21 cellular contexts compared by ENCODE assay signal in the genomic region with DNA sequence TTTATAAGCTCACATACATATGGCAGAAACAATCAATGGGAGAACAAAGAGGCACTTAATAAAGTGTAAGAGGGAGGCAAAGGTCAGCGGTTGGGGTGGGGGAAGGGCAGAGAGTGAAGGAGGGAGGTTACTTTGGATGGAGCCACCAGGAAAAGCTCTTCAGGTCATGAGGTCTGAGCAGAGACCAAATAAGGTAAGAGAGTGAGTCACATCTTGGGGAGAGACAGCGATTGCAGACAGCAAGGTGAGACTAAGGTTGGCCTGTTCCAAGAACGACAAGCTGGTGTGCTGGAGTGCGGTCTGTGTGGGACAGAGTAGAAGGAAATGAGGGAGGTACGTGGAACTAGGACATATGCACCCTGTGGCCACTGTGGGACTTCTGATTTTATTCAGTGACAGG.
DNase-seq lines count a peak whose midpoint lies in the region; ATAC-seq, FAIRE-seq and TF ChIP-seq lines count a peak whose summit lies in the region.
"Had no signal": no experiment of that assay in that cellular context is flagged by ENCODE, and none has a peak within 500 bp of the region (broad histone marks: within the 10 kb centered on the region; RNA-seq: fewer than 3 reads in every experiment).

No MANE protein-coding gene starts in this region.

- intact Hi-C loops in HepG2 (cut with micrococcal nuclease; ENCODE audit: unreplicated experiment) (no loop called here), right lobe of liver (cut with DNase I) (no loop called here), colonic mucosa (cut with DNase I) (no loop called here)

- no TSS peak for BruUV-seq in HepG2 (replicated peaks; lab: Mats Ljungman, UMichigan)

- H3K36me3 ChIP-seq in HepG2 (replicated peaks in 1 of 2; ENCODE audit: control insufficient read depth in 1 of 2, insufficient read depth in 2 of 2, low read length in 2 of 2) (no peaks in the 10 kb centered on the region), right lobe of liver (no peaks in the 10 kb centered on the region), colonic mucosa (no peaks in the 10 kb centered on the region)
- H3K36me3 ChIP-seq: cardiac muscle cell, esophagus muscularis mucosa had no signal

- TF ChIP-seq EP300 in HepG2 (IDR thresholded peaks at IDR 0.05; ENCODE audit: low read depth in 2 of 2, low read length in 2 of 2) (no peak), HepG2 (CRISPR knock-in tag; IDR thresholded peaks at IDR 0.05; ENCODE audit: borderline replicate concordance) (no peak)

- H4K20me1 ChIP-seq in HepG2 (ENCODE audit: insufficient read depth, low read length) = no peaks in the 10 kb centered on the region

- no peaks in the 10 kb centered on the region for H3K9me3 Mint-ChIP-seq in activated CD4-positive, alpha-beta memory T cell treated with anti-CD3 and anti-CD28 coated beads, Interleukin-2, amount 10 ng/mL, durations not matched to agents 7 days and 5 days
- H3K9me3 Mint-ChIP-seq in stimulated activated effector memory CD8-positive, alpha-beta T cell treated with anti-CD3 and anti-CD28 coated beads, Interleukin-12 subunit alpha, Interleukin-12 subunit beta, amount 100 ng/mL, for 72 hours = no peaks in the 10 kb centered on the region
- H3K9me3 Mint-ChIP-seq in type B pancreatic cell = no peaks in the 10 kb centered on the region
- H3K9me3 Mint-ChIP-seq: activated B cell treated with CpG ODN at 0.5 μM for 24 hours, naive B cell had no signal

- no peak overlapping the region for H3K9ac ChIP-seq in HepG2 (ENCODE audit: insufficient read depth, low read depth, low read length)
- H3K9ac ChIP-seq in colonic mucosa (ENCODE audit: low read depth in 2 of 2, low read length in 2 of 2) = no peak overlapping the region

- H3K79me2 ChIP-seq in HepG2 (ENCODE audit: insufficient read depth, low read length) = no peaks in the 10 kb centered on the region

- FAIRE-seq in HepG2 (lab: Jason Lieb, UNC) = no peak
- FAIRE-seq: GM12878, urothelium cell line had no signal

- H3K9me3 ChIP-seq in HepG2 (ENCODE audit: low read length) (no peaks in the 10 kb centered on the region), right lobe of liver (no peaks in the 10 kb centered on the region), colonic mucosa (no peaks in the 10 kb centered on the region)
- H3K9me3 ChIP-seq: esophagus muscularis mucosa had no signal

- ATAC-seq in HepG2 (peak; percentile 60), right lobe of liver (no peak)
- peak; percentile 90 for ATAC-seq in stimulated activated effector memory CD8-positive, alpha-beta T cell treated with anti-CD3 and anti-CD28 coated beads, Interleukin-12 subunit alpha, Interleukin-12 subunit beta, amount 100 ng/mL, for 72 hours
- ATAC-seq: GM12878, Right ventricle myocardium inferior had no signal

- peaks cover 19% of the 10 kb centered on the region for H3K4me1 Mint-ChIP-seq in activated CD4-positive, alpha-beta memory T cell treated with anti-CD3 and anti-CD28 coated beads, Interleukin-2, amount 10 ng/mL, durations not matched to agents 7 days and 5 days
- peaks cover 10% of the 10 kb centered on the region for H3K4me1 Mint-ChIP-seq in stimulated activated effector memory CD8-positive, alpha-beta T cell treated with anti-CD3 and anti-CD28 coated beads, Interleukin-12 subunit alpha, Interleukin-12 subunit beta, amount 100 ng/mL, for 72 hours
- peaks cover 5% of the 10 kb centered on the region for H3K4me1 Mint-ChIP-seq in type B pancreatic cell (ENCODE audit: unreplicated experiment)
- H3K4me1 Mint-ChIP-seq: activated B cell treated with CpG ODN at 0.5 μM for 24 hours, naive B cell had no signal

- 43% methylated on average over 5 of the region's 5 CpGs for whole genome bisulfite sequencing in HepG2 (ENCODE audit: low lambda C conversion rate)
- 87% methylated on average over 4 of the region's 5 CpGs for WGBS in right lobe of liver (ENCODE audit: insufficient coverage, low coverage, low lambda C conversion rate, missing lambda C conversion rate)

- CTCF ChIA-PET in HepG2 (lab: Yijun Ruan, JAX; ENCODE audit: low intra/inter-chr PET ratio, low total read pairs) = no interaction called here
- CTCF ChIA-PET in activated CD4-positive, alpha-beta memory T cell treated with anti-CD3 and anti-CD28 coated beads, Interleukin-2, amount 10 ng/mL, durations not matched to agents 7 days and 5 days (lab: Charles Lee) = interaction anchor here (2.8 kb wide), 1 partner anchor 159 kb away, joined by 7 read pairs; no protein-coding TSS in a partner anchor

- H3K27me3 ChIP-seq in HepG2 (ENCODE audit: control insufficient read depth in 1 of 2, insufficient read depth in 2 of 2, low read length in 2 of 2) (no peaks in the 10 kb centered on the region), right lobe of liver (no peaks in the 10 kb centered on the region), colonic mucosa (no peaks in the 10 kb centered on the region)
- H3K27me3 ChIP-seq: esophagus muscularis mucosa had no signal

- H3K27ac ChIP-seq in HepG2 (ENCODE audit: extremely low read length, insufficient read depth, low read length) = no peak overlapping the region
- no peak overlapping the region for H3K27ac ChIP-seq in right lobe of liver
- no peak overlapping the region for H3K27ac ChIP-seq in colonic mucosa
- H3K27ac ChIP-seq: C4-2B, cardiac muscle cell, esophagus muscularis mucosa had no signal

- no peak overlapping the region for H2AFZ ChIP-seq in HepG2 (ENCODE audit: low read length)

- no peak for TF ChIP-seq RAD21 in HepG2 (CRISPR knock-in tag; IDR thresholded peaks at IDR 0.05)

- H3K27me3 Mint-ChIP-seq in activated CD4-positive, alpha-beta memory T cell treated with anti-CD3 and anti-CD28 coated beads, Interleukin-2, amount 10 ng/mL, durations not matched to agents 7 days and 5 days = peaks cover 20% of the 10 kb centered on the region
- H3K27me3 Mint-ChIP-seq in type B pancreatic cell = no peaks in the 10 kb centered on the region

- in situ Hi-C loops in HepG2 (cut with HindIII; ENCODE audit: extremely low pct_ligation_motif_present, low pct_unique_long_range_greater_than_20kb) = no loop called here

- no peak overlapping the region for H3K4me3 ChIP-seq in HepG2 (replicated peaks in 1 of 3; ENCODE audit: insufficient read depth in 1 of 3, low read depth in 2 of 3, low read length in 3 of 3)
- no peak overlapping the region for H3K4me3 ChIP-seq in right lobe of liver
- no peak overlapping the region for H3K4me3 ChIP-seq in colonic mucosa
- H3K4me3 ChIP-seq: cardiac muscle cell, esophagus muscularis mucosa, GM12878 had no signal

- H3K4me3 Mint-ChIP-seq in activated CD4-positive, alpha-beta memory T cell treated with anti-CD3 and anti-CD28 coated beads, Interleukin-2, amount 10 ng/mL, durations not matched to agents 7 days and 5 days = no peak overlapping the region
- H3K4me3 Mint-ChIP-seq in stimulated activated effector memory CD8-positive, alpha-beta T cell treated with anti-CD3 and anti-CD28 coated beads, Interleukin-12 subunit alpha, Interleukin-12 subunit beta, amount 100 ng/mL, for 72 hours = no peak overlapping the region
- no peak overlapping the region for H3K4me3 Mint-ChIP-seq in type B pancreatic cell
- H3K4me3 Mint-ChIP-seq: activated B cell treated with CpG ODN at 0.5 μM for 24 hours, naive B cell had no signal

- POLR2A ChIA-PET in HepG2 (lab: Yijun Ruan, JAX) = no interaction called here
- POLR2A ChIA-PET in activated CD4-positive, alpha-beta memory T cell treated with anti-CD3 and anti-CD28 coated beads, Interleukin-2, amount 10 ng/mL, durations not matched to agents 7 days and 5 days (lab: Charles Lee) = interaction anchor here (3.4 kb wide), 1 partner anchor 12 kb away, joined by 12 read pairs; no protein-coding TSS in a partner anchor

- H3K4me1 ChIP-seq in HepG2 (ENCODE audit: insufficient read depth, low read length) (peaks cover 29% of the 10 kb centered on the region), right lobe of liver (peaks cover 0 to 8% (median 1%) of the 10 kb centered on the region in 4 donors), colonic mucosa (no peaks in the 10 kb centered on the region)
- H3K4me1 ChIP-seq: esophagus muscularis mucosa had no signal

- TF ChIP-seq CTCF in HepG2 (CRISPR knock-in tag; IDR thresholded peaks at IDR 0.05) = no peak
- TF ChIP-seq CTCF in right lobe of liver (IDR thresholded peaks at IDR 0.05) = no peak
- no peak for TF ChIP-seq CTCF in type B pancreatic cell (conservative IDR thresholded peaks at IDR 0.05)
- TF ChIP-seq CTCF in colonic mucosa (IDR thresholded peaks at IDR 0.05) = no peak

- TF ChIP-seq POLR2A in HepG2 (IDR thresholded peaks at IDR 0.05; ENCODE audit: insufficient read depth in 1 of 2, low read depth in 2 of 2, low read length in 2 of 2) = no peak
- no peak for TF ChIP-seq POLR2A in right lobe of liver (IDR thresholded peaks at IDR 0.05)

- peak overlapping the region; percentile 1 for H3K27ac Mint-ChIP-seq in activated CD4-positive, alpha-beta memory T cell treated with anti-CD3 and anti-CD28 coated beads, Interleukin-2, amount 10 ng/mL, durations not matched to agents 7 days and 5 days
- no peak overlapping the region for H3K27ac Mint-ChIP-seq in stimulated activated effector memory CD8-positive, alpha-beta T cell treated with anti-CD3 and anti-CD28 coated beads, Interleukin-12 subunit alpha, Interleukin-12 subunit beta, amount 100 ng/mL, for 72 hours
- no peak overlapping the region for H3K27ac Mint-ChIP-seq in type B pancreatic cell
- H3K27ac Mint-ChIP-seq: activated B cell treated with CpG ODN at 0.5 μM for 24 hours had no signal

- peak; percentile 15 for DNase-seq in HepG2 (ENCODE audit: low spot score)
- DNase-seq in right lobe of liver = no peak
- DNase-seq in activated CD4-positive, alpha-beta memory T cell treated with anti-CD3 and anti-CD28 coated beads, Interleukin-2, amount 10 ng/mL, durations not matched to agents 7 days and 5 days = peak; percentile 44
- peak; percentile 59 for DNase-seq in iPS DF 19.7 (ENCODE audit: low read depth, low spot score)
- no peak for DNase-seq in stimulated activated effector memory CD8-positive, alpha-beta T cell treated with anti-CD3 and anti-CD28 coated beads, Interleukin-12 subunit alpha, Interleukin-12 subunit beta, amount 100 ng/mL, for 72 hours (ENCODE audit: low spot score in 2 of 2)
- DNase-seq in activated naive CD4-positive, alpha-beta T cell treated with Interleukin-2 at 50 U/mL for 16 hours = no peak
- no peak for DNase-seq in type B pancreatic cell (ENCODE audit: extremely low spot score, unreplicated experiment)
- no peak for DNase-seq in colonic mucosa
- DNase-seq: activated B cell treated with CpG ODN at 0.5 μM for 24 hours; activated effector memory CD4-positive, alpha-beta T cell treated with Interleukin-2 at 50 U/mL for 16 hours; naive B cell; NCI-H1417 treated with DMSO at 0.1 percent for 48 hours; NCI-H524 treated with DMSO at 0.1 percent for 48 hours; posterior cingulate gyrus; stimulated activated CD4-positive, alpha-beta T cell treated with anti-CD3 and anti-CD28 coated beads, Interleukin-2, amount 100 ng/mL, for 48 hours had no signal

- peak overlapping the region; percentile 30; the same call in 1 of the 2 replicates for H3K4me2 ChIP-seq in HepG2 (ENCODE audit: low read depth, low read length)

- H3K36me3 Mint-ChIP-seq in activated CD4-positive, alpha-beta memory T cell treated with anti-CD3 and anti-CD28 coated beads, Interleukin-2, amount 10 ng/mL, durations not matched to agents 7 days and 5 days (ENCODE audit: low read depth) = no peaks in the 10 kb centered on the region
- no peaks in the 10 kb centered on the region for H3K36me3 Mint-ChIP-seq in stimulated activated effector memory CD8-positive, alpha-beta T cell treated with anti-CD3 and anti-CD28 coated beads, Interleukin-12 subunit alpha, Interleukin-12 subunit beta, amount 100 ng/mL, for 72 hours
- H3K36me3 Mint-ChIP-seq in type B pancreatic cell = no peaks in the 10 kb centered on the region

Comparison
In these comparisons a context has a peak if more than half of its experiments do, and no peak if none do; other contexts are left out.
1. ATAC-seq: peak in HepG2 (single experiment) and stimulated activated effector memory CD8-positive, alpha-beta T cell treated with anti-CD3 and anti-CD28 coated beads, Interleukin-12 subunit alpha, Interleukin-12 subunit beta, amount 100 ng/mL, for 72 hours (single experiment); none in right lobe of liver (0 of 4).
2. DNase-seq: peak in HepG2 (single experiment), activated CD4-positive, alpha-beta memory T cell treated with anti-CD3 and anti-CD28 coated beads, Interleukin-2, amount 10 ng/mL, durations not matched to agents 7 days and 5 days (single experiment) and iPS DF 19.7 (single experiment); none in right lobe of liver (0 of 3), stimulated activated effector memory CD8-positive, alpha-beta T cell treated with anti-CD3 and anti-CD28 coated beads, Interleukin-12 subunit alpha, Interleukin-12 subunit beta, amount 100 ng/mL, for 72 hours (0 of 2), activated naive CD4-positive, alpha-beta T cell treated with Interleukin-2 at 50 U/mL for 16 hours (single experiment), type B pancreatic cell (single experiment) and colonic mucosa (single experiment).